In the genomic region with DNA sequence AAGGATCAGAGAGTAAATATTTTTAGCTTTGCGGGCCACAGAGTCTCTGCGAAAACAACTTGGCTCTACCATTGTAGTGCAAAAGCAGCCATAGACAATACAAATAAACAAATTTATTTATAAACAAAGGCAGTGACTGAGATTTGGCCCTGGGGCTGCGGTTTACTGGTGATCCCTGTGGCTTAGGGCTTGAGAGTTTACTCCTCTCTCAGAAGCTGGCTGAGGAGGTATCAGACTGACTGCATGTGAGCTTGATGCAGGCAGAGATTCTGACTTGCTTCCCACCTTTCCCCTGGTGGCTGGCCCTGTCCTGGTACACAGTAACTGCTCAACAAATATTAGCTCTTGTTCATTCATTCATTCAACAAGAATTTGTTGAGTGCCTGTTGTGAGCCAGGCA, we compare ENCODE assay signal across 32 cellular contexts.
"Had no signal": no experiment of that assay in that cellular context is flagged by ENCODE, and none has a peak within 500 bp of the region (broad histone marks: within the 10 kb centered on the region; RNA-seq: fewer than 3 reads in every experiment).

No MANE protein-coding gene starts in this region.

- H3K36me3 Mint-ChIP-seq: activated naive CD8-positive, alpha-beta T cell treated with anti-CD3 and anti-CD28 coated beads for 36 hours had no signal

- H3K27ac ChIP-seq: brain microvascular endothelial cell, PC-9, RWPE1, VCaP had no signal

- H3K4me2 ChIP-seq: PC-9 had no signal

- H3K9me3 Mint-ChIP-seq: activated CD4-positive, alpha-beta T cell treated with anti-CD3 and anti-CD28 coated beads, Interleukin-2, amount 10 ng/mL, durations not matched to agents 24 days and 14 days; activated CD8-positive, alpha-beta T cell treated with anti-CD3 and anti-CD28 coated beads for 36 hours; activated naive CD8-positive, alpha-beta T cell treated with anti-CD3 and anti-CD28 coated beads for 36 hours; activated T-cell treated with anti-CD3 and anti-CD28 coated beads, Interleukin-2, amount 50 U/mL, for 72 hours; activated T-helper 17 cell treated with anti-CD3 and anti-CD28 coated beads, Interleukin-2, amount 50 U/mL, for 72 hours; T-cell had no signal

- H3K4me1 Mint-ChIP-seq: activated CD4-positive, alpha-beta T cell treated with anti-CD3 and anti-CD28 coated beads, Interleukin-2, amount 10 ng/mL, durations not matched to agents 24 days and 14 days; activated naive CD8-positive, alpha-beta T cell treated with anti-CD3 and anti-CD28 coated beads for 36 hours had no signal

- H3K4me3 ChIP-seq: PC-9 had no signal

- H3K4me3 Mint-ChIP-seq: activated CD4-positive, alpha-beta T cell treated with anti-CD3 and anti-CD28 coated beads, Interleukin-2, amount 10 ng/mL, durations not matched to agents 24 days and 14 days; activated CD8-positive, alpha-beta T cell treated with anti-CD3 and anti-CD28 coated beads for 36 hours; activated naive CD8-positive, alpha-beta T cell treated with anti-CD3 and anti-CD28 coated beads for 36 hours; activated T-cell treated with anti-CD3 and anti-CD28 coated beads, Interleukin-2, amount 50 U/mL, for 72 hours; activated T-helper 17 cell treated with anti-CD3 and anti-CD28 coated beads, Interleukin-2, amount 50 U/mL, for 72 hours; T-cell had no signal

- DNase-seq: activated CD4-positive, alpha-beta T cell treated with anti-CD3 and anti-CD28 coated beads, Interleukin-2, amount 10 ng/mL, durations not matched to agents 24 days and 14 days; activated CD4-positive, alpha-beta T cell treated with anti-CD3 and anti-CD28 coated beads, Interleukin-2, amount 50 U/mL, for 4 hours; activated CD8-positive, alpha-beta T cell treated with anti-CD3 and anti-CD28 coated beads for 36 hours; activated effector memory CD4-positive, alpha-beta T cell treated with anti-CD3 and anti-CD28 coated beads, Interleukin-2, amount 50 U/mL, for 16 hours; activated naive CD4-positive, alpha-beta T cell; activated naive CD4-positive, alpha-beta T cell treated with anti-CD3 and anti-CD28 coated beads, Interleukin-2, amount 50 U/mL, for 16 hours; activated naive CD8-positive, alpha-beta T cell treated with anti-CD3 and anti-CD28 coated beads for 36 hours; activated T-cell treated with anti-CD3 and anti-CD28 coated beads, Interleukin-2, amount 50 U/mL, for 1 hour; activated T-cell treated with anti-CD3 and anti-CD28 coated beads, Interleukin-2, amount 50 U/mL, for 72 hours; amniotic stem cell; aorta; brain microvascular endothelial cell; central memory CD4-positive, alpha-beta T cell; NCI-H1105; NCI-H1436; NCI-H1694; NCI-H1930; NCI-H2081 treated with DMSO at 0.1 percent for 48 hours; NCI-H226; NCI-H446 treated with DMSO at 0.1 percent for 48 hours; NCI-H524; NK-92 treated with Interleukin-12 subunit alpha and Interleukin-12 subunit beta, amount 100 ng/mL, for 24 hours; PC-9; SIG-M5; T-cell; T-helper 2 cell; T-helper 9 cell had no signal

- H3K27ac Mint-ChIP-seq: activated CD4-positive, alpha-beta T cell treated with anti-CD3 and anti-CD28 coated beads, Interleukin-2, amount 10 ng/mL, durations not matched to agents 24 days and 14 days; activated CD8-positive, alpha-beta T cell treated with anti-CD3 and anti-CD28 coated beads for 36 hours; activated naive CD8-positive, alpha-beta T cell treated with anti-CD3 and anti-CD28 coated beads for 36 hours; activated T-cell treated with anti-CD3 and anti-CD28 coated beads, Interleukin-2, amount 50 U/mL, for 72 hours; activated T-helper 17 cell treated with anti-CD3 and anti-CD28 coated beads, Interleukin-2, amount 50 U/mL, for 72 hours; T-cell had no signal

- H3K27me3 Mint-ChIP-seq: activated CD4-positive, alpha-beta T cell treated with anti-CD3 and anti-CD28 coated beads, Interleukin-2, amount 10 ng/mL, durations not matched to agents 24 days and 14 days; activated CD8-positive, alpha-beta T cell treated with anti-CD3 and anti-CD28 coated beads for 36 hours; activated naive CD8-positive, alpha-beta T cell treated with anti-CD3 and anti-CD28 coated beads for 36 hours; activated T-helper 17 cell treated with anti-CD3 and anti-CD28 coated beads, Interleukin-2, amount 50 U/mL, for 72 hours; T-cell had no signal

- H3K27me3 ChIP-seq: brain microvascular endothelial cell had no signal

- ATAC-seq: activated CD8-positive, alpha-beta T cell treated with anti-CD3 and anti-CD28 coated beads for 36 hours; activated T-cell treated with anti-CD3 and anti-CD28 coated beads, Interleukin-2, amount 50 U/mL, for 72 hours; activated T-helper 17 cell treated with anti-CD3 and anti-CD28 coated beads, Interleukin-2, amount 50 U/mL, for 72 hours; Right ventricle myocardium inferior; SK-N-SH treated with all-trans-retinoic acid at 6 μM for 48 hours; T-cell had no signal

- H3K36me3 ChIP-seq: brain microvascular endothelial cell had no signal
